1 cellular context compared by ENCODE assay signal in the genomic region with DNA sequence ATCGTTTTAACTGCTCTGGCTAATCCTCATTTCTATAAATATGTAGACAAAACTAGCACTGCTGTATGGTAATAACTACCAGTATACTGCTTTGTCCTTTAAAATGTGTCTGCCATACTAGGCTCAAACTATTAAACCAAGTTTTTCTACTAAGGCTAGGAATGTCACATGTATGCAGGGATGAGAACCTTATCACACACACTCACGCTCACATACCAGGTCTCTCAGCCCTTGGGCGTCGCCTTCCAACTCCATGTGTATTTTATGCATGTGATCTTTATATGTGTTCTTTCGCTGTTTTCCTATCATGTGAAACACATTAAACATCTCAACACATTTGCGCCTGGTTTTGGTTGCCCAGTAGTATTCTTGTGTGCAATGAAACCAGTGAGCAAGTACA.
TF ChIP-seq lines count a peak whose summit lies in the region.

No MANE protein-coding gene starts in this region.

TF ChIP-seq in K562, 482 proteins besides CTCF, POLR2A, EP300 and RAD21:
- TF ChIP-seq MAFK (IDR thresholded peaks at IDR 0.05; ENCODE audit: low read length) (no peak), MNT (conservative IDR thresholded peaks at IDR 0.05) (no peak), ZNF354B (CRISPR knock-in tag; IDR thresholded peaks at IDR 0.05) (no peak), PHF21A (IDR thresholded peaks at IDR 0.05; ENCODE audit: borderline replicate concordance, low read depth) (no peak), ZBTB43 (CRISPR knock-in tag; IDR thresholded peaks at IDR 0.05) (no peak), MAZ (CRISPR knock-in tag; conservative IDR thresholded peaks at IDR 0.05 in 1 of 2, IDR thresholded peaks at IDR 0.05 in 1 of 2) (no peak), CBX8 (IDR thresholded peaks at IDR 0.05; ENCODE audit: borderline replicate concordance, extremely low read depth, low read depth, low read length, poor library complexity, severe bottlenecking) (no peak), NCOA1 (IDR thresholded peaks at IDR 0.05; ENCODE audit: low read depth) (no peak), CEBPB (tag; IDR thresholded peaks at IDR 0.05) (no peak), MLLT1 (IDR thresholded peaks at IDR 0.05) (no peak), BMI1 (IDR thresholded peaks at IDR 0.05; ENCODE audit: low read length) (no peak), POLR3G (IDR thresholded peaks at IDR 0.05; ENCODE audit: extremely low read depth, insufficient read length, insufficient replicate concordance) (no peak), L3MBTL2 (IDR thresholded peaks at IDR 0.05) (no peak), HLTF (IDR thresholded peaks at IDR 0.05) (no peak), MYNN (IDR thresholded peaks at IDR 0.05) (no peak), MYNN (CRISPR knock-in tag; IDR thresholded peaks at IDR 0.05) (no peak), XRCC5 (IDR thresholded peaks at IDR 0.05; ENCODE audit: low read depth, low read length) (no peak)
- TF ChIP-seq, protein P1, sequence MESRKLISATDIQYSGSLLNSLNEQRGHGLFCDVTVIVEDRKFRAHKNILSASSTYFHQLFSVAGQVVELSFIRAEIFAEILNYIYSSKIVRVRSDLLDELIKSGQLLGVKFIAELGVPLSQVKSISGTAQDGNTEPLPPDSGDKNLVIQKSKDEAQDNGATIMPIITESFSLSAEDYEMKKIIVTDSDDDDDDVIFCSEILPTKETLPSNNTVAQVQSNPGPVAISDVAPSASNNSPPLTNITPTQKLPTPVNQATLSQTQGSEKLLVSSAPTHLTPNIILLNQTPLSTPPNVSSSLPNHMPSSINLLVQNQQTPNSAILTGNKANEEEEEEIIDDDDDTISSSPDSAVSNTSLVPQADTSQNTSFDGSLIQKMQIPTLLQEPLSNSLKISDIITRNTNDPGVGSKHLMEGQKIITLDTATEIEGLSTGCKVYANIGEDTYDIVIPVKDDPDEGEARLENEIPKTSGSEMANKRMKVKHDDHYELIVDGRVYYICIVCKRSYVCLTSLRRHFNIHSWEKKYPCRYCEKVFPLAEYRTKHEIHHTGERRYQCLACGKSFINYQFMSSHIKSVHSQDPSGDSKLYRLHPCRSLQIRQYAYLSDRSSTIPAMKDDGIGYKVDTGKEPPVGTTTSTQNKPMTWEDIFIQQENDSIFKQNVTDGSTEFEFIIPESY (CRISPR knock-in tag; IDR thresholded peaks at IDR 0.05): no peak
- TF ChIP-seq, protein P2, sequence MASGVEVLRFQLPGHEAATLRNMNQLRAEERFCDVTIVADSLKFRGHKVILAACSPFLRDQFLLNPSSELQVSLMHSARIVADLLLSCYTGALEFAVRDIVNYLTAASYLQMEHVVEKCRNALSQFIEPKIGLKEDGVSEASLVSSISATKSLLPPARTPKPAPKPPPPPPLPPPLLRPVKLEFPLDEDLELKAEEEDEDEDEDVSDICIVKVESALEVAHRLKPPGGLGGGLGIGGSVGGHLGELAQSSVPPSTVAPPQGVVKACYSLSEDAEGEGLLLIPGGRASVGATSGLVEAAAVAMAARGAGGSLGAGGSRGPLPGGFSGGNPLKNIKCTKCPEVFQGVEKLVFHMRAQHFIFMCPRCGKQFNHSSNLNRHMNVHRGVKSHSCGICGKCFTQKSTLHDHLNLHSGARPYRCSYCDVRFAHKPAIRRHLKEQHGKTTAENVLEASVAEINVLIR (CRISPR knock-in tag; IDR thresholded peaks at IDR 0.05): no peak
